8 cellular contexts compared by ENCODE assay signal in genomic region chr14:20683896-20684661, GRCh38. TPM values are rescaled to one million over a fixed set of nuclear protein-coding genes. Genes with fewer than 3 reads are reported as not detected.
DNase-seq lines count a peak whose midpoint lies in the region; ATAC-seq and TF ChIP-seq lines count a peak whose summit lies in the region.

A gene with protein sequence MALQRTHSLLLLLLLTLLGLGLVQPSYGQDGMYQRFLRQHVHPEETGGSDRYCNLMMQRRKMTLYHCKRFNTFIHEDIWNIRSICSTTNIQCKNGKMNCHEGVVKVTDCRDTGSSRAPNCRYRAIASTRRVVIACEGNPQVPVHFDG (plus strand): TSS chr14:20684560. CDS start chr14:20699372, 14,812 bp downstream.

- no peak within 1 kb of the TSS for H3K23ac ChIP-seq in neuronal stem cell (ENCODE audit: low read depth, low read length, poor library complexity)

- H3K27me3 ChIP-seq in neuronal stem cell (ENCODE audit: control insufficient read depth in 3 of 3, insufficient read depth in 3 of 3, low read depth in 1 of 3, low read length in 3 of 3), result peaks cover 0 to 3% (median 0%) of the 10 kb centered on the region in 3 experiments
- H3K27me3 ChIP-seq in stomach, result no peaks in the 10 kb centered on the region

- peak within 1 kb of the TSS; percentile 87 for H3K9ac ChIP-seq in neuronal stem cell (ENCODE audit: low read depth, low read length, poor library complexity)

- no peaks in the 10 kb centered on the region for H3K9me3 ChIP-seq in neuronal stem cell (replicated peaks in 1 of 2; ENCODE audit: control insufficient read depth in 2 of 2, insufficient read depth in 1 of 2, low read depth in 1 of 2, low read length in 2 of 2)
- no peaks in the 10 kb centered on the region for H3K9me3 ChIP-seq in stomach

- H3K4me3 ChIP-seq in neuronal stem cell (ENCODE audit: low read length in 2 of 2) (peak within 1 kb of the TSS; percentile 88 to 91), stomach (peak within 1 kb of the TSS; percentile 52 to 78 (median 69))

- no peak within 1 kb of the TSS for H2BK120ac ChIP-seq in neuronal stem cell (ENCODE audit: low read depth, low read length)

- H2BK12ac ChIP-seq in neuronal stem cell (ENCODE audit: low read length), result no peak within 1 kb of the TSS

- H3K36me3 ChIP-seq in neuronal stem cell (replicated peaks in 1 of 2; ENCODE audit: control insufficient read depth in 2 of 2, insufficient read depth in 2 of 2, low read length in 2 of 2) (no peaks in the 10 kb centered on the region), stomach (no peaks in the 10 kb centered on the region)

- H4K91ac ChIP-seq in neuronal stem cell (ENCODE audit: low read depth, low read length, poor library complexity), result no peak within 1 kb of the TSS

- no peak within 1 kb of the TSS for H2BK5ac ChIP-seq in neuronal stem cell (ENCODE audit: low read length)

- H2BK15ac ChIP-seq in neuronal stem cell (ENCODE audit: low read length), result peak within 1 kb of the TSS; percentile 15

- no peak for TF ChIP-seq CTCF in stomach (IDR thresholded peaks at IDR 0.05)

- peaks cover 3 to 4% of the 10 kb centered on the region in 2 donors for H3K4me1 ChIP-seq in neuronal stem cell (ENCODE audit: control insufficient read depth in 2 of 2, insufficient read depth in 1 of 2, low read depth in 1 of 2, low read length in 2 of 2)
- peaks cover 25 to 68% (median 55%) of the 10 kb centered on the region in 4 donors for H3K4me1 ChIP-seq in stomach

- no peak within 1 kb of the TSS for H4K8ac ChIP-seq in neuronal stem cell (ENCODE audit: low read depth, low read length)

- H3K27ac ChIP-seq in neuronal stem cell (replicated peaks; ENCODE audit: low read length) (peak within 1 kb of the TSS; percentile 65), stomach (peak within 1 kb of the TSS; percentile 96 to 100 (median 100))

- DNase-seq in AML-193 (lab: John Stamatoyannopoulos, UW) (peak; percentile 65 to 68), HPDE6-E6E7 (ENCODE audit: extremely low spot score) (peak; percentile 61), SHP77 (lab: John Stamatoyannopoulos, UW) (peak; percentile 78 to 88), foreskin melanocyte (peak; percentile 82), neuronal stem cell (ENCODE audit: low spot score) (peak; percentile 66), stomach (peak; percentile 92)
- DNase-seq in activated gamma-delta T cell treated with anti-CD3 and anti-CD28 coated beads, Interleukin-2, amount 50 U/mL, for 16 hours (ENCODE audit: low read depth), result peak; percentile 68

- no peak for TF ChIP-seq POLR2A in stomach (IDR thresholded peaks at IDR 0.05)

- peak within 1 kb of the TSS; percentile 41 for H3K14ac ChIP-seq in neuronal stem cell (ENCODE audit: low read length)

- H3K4ac ChIP-seq in neuronal stem cell (ENCODE audit: low read length), result no peak within 1 kb of the TSS

- peak; percentile 22 for ATAC-seq in GM19025 (IDR thresholded peaks at IDR 0.05; ENCODE audit: low read depth, unreplicated experiment)

- peak within 1 kb of the TSS; percentile 86 for H3K18ac ChIP-seq in neuronal stem cell (ENCODE audit: low read length)

- intact Hi-C loops in stomach (cut with DNase I; ENCODE audit: low total_unique reads), result no loop called here

- peak within 1 kb of the TSS; percentile 78 for H3K4me2 ChIP-seq in neuronal stem cell (ENCODE audit: insufficient read depth, low read length, poor library complexity, severe bottlenecking)

- no peak within 1 kb of the TSS for H2AK5ac ChIP-seq in neuronal stem cell (ENCODE audit: low read depth, low read length)

- no peaks in the 10 kb centered on the region for H3K79me1 ChIP-seq in neuronal stem cell (ENCODE audit: low read depth, low read length)

- WGBS in neuronal stem cell (ENCODE audit: extremely low coverage in 2 of 2, insufficient read length in 2 of 2, insufficient replicate concordance in 1 of 2), 2 donors, result no CpG with 5 or more reads among the region's 42 CpGs
- WGBS in stomach, 5 donors, result 0 to 1% (median 0%) methylated on average over 32 to 42 of the region's 42 CpGs

- no peak for TF ChIP-seq EP300 in stomach (IDR thresholded peaks at IDR 0.05)

- H2AFZ ChIP-seq in neuronal stem cell (ENCODE audit: low read length), result peak within 1 kb of the TSS; percentile 98

RNA-seq across cellular contexts. Expression of the gene that starts here (rescaled TPM):
- polyA plus RNA-seq in neuronal stem cell (2013, experiment 1 of 2), result 3.2 TPM
- 4.0 TPM for polyA plus RNA-seq in neuronal stem cell (2013, experiment 2 of 2)
- 100 to 1,000 TPM in 3 of 5 donors, 10 to 100 TPM in 1, not detected in 1; 13.4 to 158 (median 117) TPM for total RNA-seq in stomach
- 10 to 100 TPM; 27.6 to 58.0 (median 35.4) TPM for polyA plus RNA-seq in stomach

Comparison
In these comparisons a context has a peak if more than half of its experiments do, and no peak if none do; other contexts are left out.
1. Peak in every context shown above with its lines: DNase-seq, ATAC-seq, H3K4me3 ChIP-seq and H3K27ac ChIP-seq.